Comparison of ENCODE assay signal across 1 cellular context in the genomic region with DNA sequence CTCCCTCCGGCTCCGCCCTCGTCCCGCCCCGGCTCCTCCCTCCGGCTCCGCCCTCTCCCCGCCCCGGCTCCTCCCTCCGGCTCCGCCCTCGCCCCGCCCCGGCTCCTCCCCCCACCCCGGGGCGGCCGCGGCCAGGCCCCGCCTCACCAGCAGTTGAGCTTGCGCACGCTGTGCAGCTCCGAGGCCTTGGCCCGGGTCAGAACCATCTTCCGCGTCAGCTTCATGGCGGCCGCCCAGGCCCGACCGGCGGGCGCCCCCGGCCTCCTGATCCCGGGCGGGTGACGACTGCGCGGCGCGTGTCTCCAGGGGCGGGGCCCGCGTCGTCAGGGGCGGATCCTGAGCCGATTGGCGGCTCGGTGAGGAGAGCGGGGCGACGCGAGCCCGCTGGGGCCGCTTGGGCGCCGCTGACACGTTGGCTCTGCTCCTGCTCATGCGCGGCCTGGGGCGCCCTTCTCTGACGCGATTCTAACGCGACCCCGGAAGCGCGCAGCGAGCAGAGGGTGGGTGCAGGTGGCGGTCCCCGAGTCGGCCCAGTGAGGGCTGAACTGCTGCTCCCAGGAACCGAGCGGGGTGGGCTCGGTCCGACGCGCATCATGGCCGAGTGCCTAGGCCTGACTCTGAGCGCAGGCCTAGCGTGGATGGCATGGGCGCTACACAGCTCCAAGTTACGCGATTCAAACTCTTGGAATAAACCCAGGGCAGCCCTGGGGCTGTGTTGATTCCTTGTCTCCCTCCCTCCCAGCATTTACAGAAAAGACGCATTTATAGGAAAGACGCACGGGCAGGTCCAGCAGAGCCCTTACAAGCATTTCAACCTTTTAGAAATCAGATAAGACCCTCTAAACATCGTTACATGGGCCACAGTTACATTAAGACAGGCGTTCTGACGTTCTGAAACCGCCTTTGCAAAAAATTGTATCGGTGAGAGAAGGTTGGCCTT.
A peak's percentile ranks its signal among the peaks of the same experiment; 100 is the strongest.
TF ChIP-seq lines count a peak whose summit lies in the region.

Gene CFAP410, minus strand, starts transcription at position 420 of the 940 bp plus-strand sequence. Its CDS starts 196 bp downstream, at position 224.

TF ChIP-seq in K562, 482 proteins besides CTCF, POLR2A, EP300 and RAD21 (continued from another document):
- TF ChIP-seq ZBTB49 (CRISPR knock-in tag; IDR thresholded peaks at IDR 0.05; ENCODE audit: borderline replicate concordance) (0 out of 2 replicates have a peak, but pooled peaks have one; percentile 44), E2F8 (IDR thresholded peaks at IDR 0.05; ENCODE audit: low read depth, partially characterized antibody) (peak; percentile 95), NR4A1 (CRISPR knock-in tag; IDR thresholded peaks at IDR 0.05) (no peak), NR4A1 (tag; IDR thresholded peaks at IDR 0.05) (no peak), KDM5B (IDR thresholded peaks at IDR 0.05; ENCODE audit: insufficient replicate concordance, low read depth, low read length) (peak; percentile 64), SRSF7 (optimal IDR thresholded peaks at IDR 0.05; ENCODE audit: low read depth, low read length) (no peak), ZNF12 (CRISPR knock-in tag; IDR thresholded peaks at IDR 0.05) (peak; percentile 77; the same call in 1 of the 2 replicates), SIX5 (IDR thresholded peaks at IDR 0.05; ENCODE audit: borderline replicate concordance in 1 of 2, insufficient read depth in 1 of 2, low read depth in 1 of 2, low read length in 2 of 2) (peak; percentile 35 to 37; a peak in 3 of 4 replicates), CBX3 (IDR thresholded peaks at IDR 0.05; ENCODE audit: borderline replicate concordance in 1 of 2, low read length in 2 of 2) (no peak; a peak in 1 of 3 replicates), NCOA2 (IDR thresholded peaks at IDR 0.05; ENCODE audit: partially characterized antibody in 2 of 2) (no peak), FOXA1 (IDR thresholded peaks at IDR 0.05; ENCODE audit: borderline replicate concordance) (no peak), FOXK2 (conservative IDR thresholded peaks at IDR 0.05 in 1 of 2, IDR thresholded peaks at IDR 0.05 in 1 of 2; ENCODE audit: low read depth in 2 of 2) (peak; percentile 91 to 94), MYBL2 (IDR thresholded peaks at IDR 0.05; ENCODE audit: low read depth) (no peak), MYBL2 (CRISPR knock-in tag; IDR thresholded peaks at IDR 0.05; ENCODE audit: borderline replicate concordance) (no peak), ZNF75A (CRISPR knock-in tag; IDR thresholded peaks at IDR 0.05) (no peak), RUNX1 (IDR thresholded peaks at IDR 0.05; ENCODE audit: low read depth) (no peak), POLR2AphosphoS2 (IDR thresholded peaks at IDR 0.05; ENCODE audit: low read length) (no peak; the same call in 1 of the 2 replicates), ZNF140 (CRISPR knock-in tag; IDR thresholded peaks at IDR 0.05) (no peak), MCM3 (IDR thresholded peaks at IDR 0.05) (no peak)
